ENCODE assay signal across 1 cellular context in the genomic region with DNA sequence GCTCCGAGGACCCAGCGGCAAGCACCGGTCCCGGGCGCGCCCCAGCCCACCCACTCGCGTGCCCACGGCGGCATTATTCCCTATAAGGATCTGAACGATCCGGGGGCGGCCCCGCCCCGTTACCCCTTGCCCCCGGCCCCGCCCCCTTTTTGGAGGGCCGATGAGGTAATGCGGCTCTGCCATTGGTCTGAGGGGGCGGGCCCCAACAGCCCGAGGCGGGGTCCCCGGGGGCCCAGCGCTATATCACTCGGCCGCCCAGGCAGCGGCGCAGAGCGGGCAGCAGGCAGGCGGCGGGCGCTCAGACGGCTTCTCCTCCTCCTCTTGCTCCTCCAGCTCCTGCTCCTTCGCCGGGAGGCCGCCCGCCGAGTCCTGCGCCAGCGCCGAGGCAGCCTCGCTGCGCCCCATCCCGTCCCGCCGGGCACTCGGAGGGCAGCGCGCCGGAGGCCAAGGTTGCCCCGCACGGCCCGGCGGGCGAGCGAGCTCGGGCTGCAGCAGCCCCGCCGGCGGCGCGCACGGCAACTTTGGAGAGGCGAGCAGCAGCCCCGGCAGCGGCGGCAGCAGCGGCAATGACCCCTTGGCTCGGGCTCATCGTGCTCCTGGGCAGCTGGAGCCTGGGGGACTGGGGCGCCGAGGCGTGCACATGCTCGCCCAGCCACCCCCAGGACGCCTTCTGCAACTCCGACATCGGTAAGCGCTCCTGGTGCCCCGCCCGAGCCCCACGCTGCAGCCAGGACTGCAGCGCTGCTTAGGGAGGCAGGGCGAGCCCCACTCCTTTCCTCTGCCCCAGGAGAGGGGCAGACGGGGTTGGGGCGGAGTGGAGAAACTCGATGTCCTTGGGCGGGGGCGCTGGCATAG.
A peak's percentile ranks its signal among the peaks of the same experiment; 100 is the strongest.
TF ChIP-seq lines count a peak whose summit lies in the region.

A gene (plus strand): TSS at position 270 of the 855 bp plus-strand sequence. CDS start 297 bp downstream, at position 567.

TF ChIP-seq in H1, 55 proteins besides CTCF, POLR2A, EP300 and RAD21 (continued from another document):
- peak; percentile 53 for TF ChIP-seq TAF7 (optimal IDR thresholded peaks at IDR 0.05; ENCODE audit: borderline replicate concordance, low read depth, low read length)
- no peak for TF ChIP-seq SUZ12 (IDR thresholded peaks at IDR 0.05; ENCODE audit: low read length)
- TF ChIP-seq POU5F1 (IDR thresholded peaks at IDR 0.05; ENCODE audit: low read depth, low read length) = no peak
- no peak for TF ChIP-seq CBX8 (IDR thresholded peaks at IDR 0.05; ENCODE audit: borderline replicate concordance, low read depth, low read length)
- TF ChIP-seq TBP (IDR thresholded peaks at IDR 0.05; ENCODE audit: low read depth, low read length) = peak; percentile 92
- TF ChIP-seq SIN3A (conservative IDR thresholded peaks at IDR 0.05 in 1 of 2, IDR thresholded peaks at IDR 0.05 in 1 of 2; ENCODE audit: low read depth in 1 of 2, low read length in 2 of 2) = peak in 1 of 2 experiments; percentile 33; a peak in 1 of 4 replicates
- TF ChIP-seq, protein P1, sequence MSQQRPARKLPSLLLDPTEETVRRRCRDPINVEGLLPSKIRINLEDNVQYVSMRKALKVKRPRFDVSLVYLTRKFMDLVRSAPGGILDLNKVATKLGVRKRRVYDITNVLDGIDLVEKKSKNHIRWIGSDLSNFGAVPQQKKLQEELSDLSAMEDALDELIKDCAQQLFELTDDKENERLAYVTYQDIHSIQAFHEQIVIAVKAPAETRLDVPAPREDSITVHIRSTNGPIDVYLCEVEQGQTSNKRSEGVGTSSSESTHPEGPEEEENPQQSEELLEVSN (IDR thresholded peaks at IDR 0.05) = peak; percentile 33; the same call in 1 of the 2 replicates
- peak; percentile 85 for TF ChIP-seq POLR2AphosphoS5 (IDR thresholded peaks at IDR 0.05; ENCODE audit: low read depth, low read length)
- peak; percentile 42 for TF ChIP-seq KDM4A (IDR thresholded peaks at IDR 0.05; ENCODE audit: low read depth, low read length, severe bottlenecking)
- no peak for TF ChIP-seq CREB1 (IDR thresholded peaks at IDR 0.05)
- TF ChIP-seq JUND (IDR thresholded peaks at IDR 0.05; ENCODE audit: low read length) = no peak
- TF ChIP-seq JUN (IDR thresholded peaks at IDR 0.05; ENCODE audit: low read depth, low read length) = no peak
- TF ChIP-seq NANOG (IDR thresholded peaks at IDR 0.05; ENCODE audit: insufficient read depth, low read depth, low read length, poor library complexity, severe bottlenecking) = no peak
